In the genomic region with DNA sequence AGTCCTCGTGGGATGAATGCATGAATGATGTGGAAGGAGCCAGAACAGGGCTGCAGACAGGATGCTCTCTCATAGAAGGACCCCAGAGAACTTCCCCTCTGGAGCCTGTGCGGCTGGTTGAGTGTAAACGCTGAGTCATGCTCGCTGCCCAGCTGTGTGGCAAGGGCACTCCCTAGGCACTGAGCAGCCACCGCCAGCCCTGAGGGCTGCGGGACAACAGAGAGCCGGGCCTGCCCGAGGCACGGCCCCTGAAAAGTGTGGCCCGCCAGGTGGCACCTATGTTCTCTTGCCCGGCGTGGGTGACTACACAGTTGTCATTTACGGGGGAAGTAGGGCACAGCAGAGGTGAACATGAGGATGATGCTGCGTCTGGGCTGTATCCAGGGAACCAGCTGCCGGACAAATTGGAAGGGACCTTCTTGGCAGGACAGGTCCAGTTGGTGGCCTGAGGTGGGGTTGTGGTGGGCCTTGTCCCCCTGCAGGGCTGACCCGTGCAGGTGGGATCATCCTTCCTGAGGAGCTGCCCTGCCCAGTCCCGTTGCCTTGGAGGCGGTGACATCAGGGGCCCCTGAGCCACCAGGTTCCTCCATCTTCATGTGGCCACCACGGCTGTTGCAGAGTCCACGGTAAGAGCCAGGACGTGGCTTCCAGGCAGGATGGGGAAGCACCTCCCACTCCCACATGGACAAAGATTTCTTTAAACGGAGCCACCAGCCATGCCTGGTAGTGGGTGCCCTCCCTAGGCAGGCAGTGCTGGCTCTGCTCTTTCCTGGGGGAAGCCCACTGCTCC, we compare ENCODE assay signal across 9 cellular contexts.
DNase-seq lines count a peak whose midpoint lies in the region; ATAC-seq, FAIRE-seq and TF ChIP-seq lines count a peak whose summit lies in the region.
"Had no signal": no experiment of that assay in that cellular context is flagged by ENCODE, and none has a peak within 500 bp of the region (broad histone marks: within the 10 kb centered on the region; RNA-seq: fewer than 3 reads in every experiment).

No MANE protein-coding gene starts in this region.

- no peak overlapping the region for H3K27ac ChIP-seq in GM23338 (ENCODE audit: low read depth)
- no peak overlapping the region; the same call in 1 of the 2 replicates for H3K27ac ChIP-seq in H1 (ENCODE audit: low read depth, low read length)

- no peak overlapping the region for H3K4me3 ChIP-seq in GM23338
- no peak overlapping the region for H3K4me3 ChIP-seq in H1 (ENCODE audit: extremely low read depth in 1 of 4, insufficient read depth in 2 of 4, low read depth in 3 of 4, low read length in 4 of 4)

- no peak overlapping the region for H3K23ac ChIP-seq in H1 (ENCODE audit: insufficient read length)

- no peak overlapping the region for H3K9ac ChIP-seq in H1 (replicated peaks in 1 of 4; ENCODE audit: extremely low read depth in 1 of 4, low read depth in 3 of 4, low read length in 3 of 4)

- peaks cover 11% of the 10 kb centered on the region for H3K36me3 Mint-ChIP-seq in GM23338 (ENCODE audit: low read depth)

- H3K36me3 ChIP-seq in GM23338 (ENCODE audit: insufficient read depth) (no peaks in the 10 kb centered on the region), H1 (ENCODE audit: control insufficient read depth in 2 of 4, insufficient read depth in 4 of 4, low read length in 3 of 4) (no peaks in the 10 kb centered on the region; a peak in 2 of 8 replicates)

- no peak overlapping the region for H4K8ac ChIP-seq in H1 (ENCODE audit: extremely low read depth, insufficient read depth, low read length)

- no peaks in the 10 kb centered on the region for H3K9me3 Mint-ChIP-seq in GM23338

- no peak overlapping the region for H3K14ac ChIP-seq in H1 (ENCODE audit: insufficient read length)

- no peak overlapping the region for H2BK120ac ChIP-seq in H1 (replicated peaks; ENCODE audit: low read depth, low read length)

- H2AFZ ChIP-seq in GM23338 (no peak overlapping the region), H1 (ENCODE audit: low read length) (no peak overlapping the region)

- peaks cover 51% of the 10 kb centered on the region for H3K4me1 ChIP-seq in GM23338 (ENCODE audit: insufficient read depth)
- peaks cover 3 to 46% (median 29%) of the 10 kb centered on the region in 4 experiments for H3K4me1 ChIP-seq in H1 (replicated peaks in 1 of 4; ENCODE audit: control insufficient read depth in 3 of 4, insufficient read depth in 4 of 4, low read length in 3 of 4)

- H4K5ac ChIP-seq in H1 (ENCODE audit: insufficient read length, low read depth, low read length) = no peak overlapping the region

- TF ChIP-seq EP300 in H1 (IDR thresholded peaks at IDR 0.05; ENCODE audit: borderline replicate concordance in 1 of 2, low read depth in 2 of 2, low read length in 2 of 2) = no peak

- no peak overlapping the region for H3K4me2 ChIP-seq in GM23338
- H3K4me2 ChIP-seq in H1 (ENCODE audit: insufficient read depth in 1 of 2, low read depth in 2 of 2, low read length in 2 of 2) = no peak overlapping the region

- H3K4me3 Mint-ChIP-seq in GM23338 = no peak overlapping the region

- H3K27me3 ChIP-seq in GM23338 (ENCODE audit: insufficient read depth) (peaks cover 10% of the 10 kb centered on the region; the same call in 1 of the 2 replicates), H1 (replicated peaks in 1 of 4; ENCODE audit: control insufficient read depth in 3 of 4, extremely low read depth in 1 of 4, insufficient read depth in 3 of 4, low read length in 3 of 4) (peaks cover 0 to 3% (median 1%) of the 10 kb centered on the region in 4 experiments; a peak in 2 of 7 replicates)

- H3K79me1 ChIP-seq in H1 (ENCODE audit: low read depth, low read length) = no peaks in the 10 kb centered on the region

- H4K20me1 ChIP-seq in GM23338 (replicated peaks; ENCODE audit: insufficient read depth) (no peaks in the 10 kb centered on the region; the same call in 1 of the 2 replicates), H1 (replicated peaks in 1 of 2; ENCODE audit: control insufficient read depth in 1 of 2, insufficient read depth in 2 of 2, low read length in 2 of 2) (peaks cover 3 to 9% of the 10 kb centered on the region in 2 experiments)

- H3K9me3 ChIP-seq in H1 (ENCODE audit: insufficient read depth in 2 of 2, low read depth in 1 of 2, low read length in 1 of 2) = no peaks in the 10 kb centered on the region

- TF ChIP-seq CTCF in GM23338 (conservative IDR thresholded peaks at IDR 0.05; ENCODE audit: low read depth in 2 of 2) (no peak), H1 (IDR thresholded peaks at IDR 0.05; ENCODE audit: control extremely low read depth in 1 of 3, insufficient read depth in 1 of 3, low read depth in 1 of 3, low read length in 3 of 3) (no peak)

- H3K4me1 Mint-ChIP-seq in GM23338 = peaks cover 70% of the 10 kb centered on the region

- H3K18ac ChIP-seq in H1 (ENCODE audit: extremely low read depth, low read length) = peak overlapping the region; percentile 13

- H2BK20ac ChIP-seq in H1 (ENCODE audit: low read length) = no peak overlapping the region; the same call in 1 of the 2 replicates

- H3K23me2 ChIP-seq in H1 (ENCODE audit: low read depth, low read length) = peaks cover 4% of the 10 kb centered on the region; the same call in 1 of the 2 replicates

- H3K4ac ChIP-seq in H1 (replicated peaks; ENCODE audit: insufficient read length, low read depth, low read length) = no peak overlapping the region

- H2AK5ac ChIP-seq in H1 (ENCODE audit: low read depth, low read length) = peak overlapping the region; percentile 79; the same call in 1 of the 2 replicates

- no peaks in the 10 kb centered on the region for H3K79me2 ChIP-seq in GM23338 (replicated peaks; ENCODE audit: insufficient read depth)
- no peaks in the 10 kb centered on the region for H3K79me2 ChIP-seq in H1 (ENCODE audit: control insufficient read depth in 1 of 2, insufficient read depth in 2 of 2, low read length in 2 of 2)

- H3K27me3 Mint-ChIP-seq in GM23338 (ENCODE audit: insufficient read depth, low read depth, poor library complexity) = peaks cover 55% of the 10 kb centered on the region

- WGBS in H1 (ENCODE audit: extremely low coverage in 1 of 2, insufficient coverage in 1 of 2, insufficient read length in 1 of 2, insufficient replicate concordance in 2 of 2, low coverage in 1 of 2, low lambda C conversion rate in 2 of 2, missing lambda C conversion rate in 1 of 2), 2 experiments = 91% methylated on average over 22 of the region's 22 CpGs; no CpG with 5 or more reads in 1 of the 2 experiments

- POLR2A ChIA-PET in H1 (lab: Charles Lee; ENCODE audit: partially characterized antibody) = interaction anchor here (0.6 to 11.0 kb wide), 7 partner anchors 8 to 154 kb away, joined by 3 to 152 read pairs (median 6); a partner anchor contains a TSS

- H3K56ac ChIP-seq in H1 (replicated peaks; ENCODE audit: insufficient read length, low read depth, low read length) = no peak overlapping the region

- H3K27ac Mint-ChIP-seq in GM23338 = peak overlapping the region; percentile 70; the same call in 1 of the 2 replicates

- peak overlapping the region; percentile 60; the same call in 1 of the 2 replicates for H2BK5ac ChIP-seq in H1 (ENCODE audit: low read depth, low read length)

- CTCF ChIA-PET in H1 (lab: Charles Lee; ENCODE audit: partially characterized antibody) = interaction anchor here (0.9 to 4.8 kb wide), 6 partner anchors 10 to 99 kb away, joined by 3 to 25 read pairs (median 4); no protein-coding TSS in a partner anchor

- H3K9me2 ChIP-seq in GM23338 (ENCODE audit: insufficient read depth) = 0 out of 2 replicates have a peak, but pooled peaks cover 3% of the 10 kb centered on the region

- H2BK12ac ChIP-seq in H1 (ENCODE audit: low read depth, low read length) = peak overlapping the region; percentile 75; the same call in 1 of the 2 replicates

- H2BK15ac ChIP-seq in H1 (ENCODE audit: low read length) = 0 out of 2 replicates have a peak overlapping the region, but pooled peaks have one; percentile 61

- DNase-seq in GM23338 (ENCODE audit: low spot score) = no peak
- peak; percentile 31 for DNase-seq in NCI-H774 (lab: John Stamatoyannopoulos, UW)
- no peak for DNase-seq in H1 (ENCODE audit: low read depth in 1 of 2, low spot score in 2 of 2)
- DNase-seq in pulmonary artery endothelial cell (ENCODE audit: low read depth, low spot score) = peak; percentile 32
- DNase-seq in GM19238 (ENCODE audit: insufficient read length, low spot score) = no peak
- no peak for DNase-seq in stimulated activated naive CD4-positive, alpha-beta T cell treated with Interleukin-2 at 50 U/mL for 16 hours (lab: John Stamatoyannopoulos, UW)

- peak overlapping the region; percentile 51 for H4K91ac ChIP-seq in H1 (replicated peaks; ENCODE audit: insufficient read length, low read length)

- ATAC-seq in GM23338 = no peak
- no peak for ATAC-seq in HG02852 (IDR thresholded peaks at IDR 0.05; ENCODE audit: unreplicated experiment)
- no peak for ATAC-seq in HG02973 (IDR thresholded peaks at IDR 0.05; ENCODE audit: unreplicated experiment)

- FAIRE-seq in H1 (lab: Jason Lieb, UNC) = no peak
- FAIRE-seq: astrocyte had no signal

- TF ChIP-seq RAD21 in H1 (IDR thresholded peaks at IDR 0.05 in 1 of 2, conservative IDR thresholded peaks at IDR 0.05 in 1 of 2; ENCODE audit: low read depth in 2 of 2, low read length in 2 of 2) = no peak

- no peak; a peak in 1 of 3 replicates for TF ChIP-seq POLR2A in H1 (IDR thresholded peaks at IDR 0.05; ENCODE audit: control extremely low read depth in 1 of 2, low read depth in 2 of 2, low read length in 2 of 2)

- H3F3A ChIP-seq in GM23338 (replicated peaks; ENCODE audit: low read depth) = peaks cover 12% of the 10 kb centered on the region; the same call in 1 of the 2 replicates

TF ChIP-seq in GM23338, 12 proteins besides CTCF, POLR2A, EP300 and RAD21 (continues in another document):
- TF ChIP-seq NANOG (IDR thresholded peaks at IDR 0.05; ENCODE audit: borderline replicate concordance) = no peak
- no peak for TF ChIP-seq EZH2phosphoT487 (IDR thresholded peaks at IDR 0.05; ENCODE audit: unreplicated experiment)
- TF ChIP-seq POLR2AphosphoS5 (IDR thresholded peaks at IDR 0.05; ENCODE audit: low read depth) = no peak
- no peak for TF ChIP-seq ZNF114 (CRISPR knock-in tag; IDR thresholded peaks at IDR 0.05)

TF ChIP-seq in H1, 55 proteins besides CTCF, POLR2A, EP300 and RAD21 (continues in another document):
- peak; percentile 69; the same call in 1 of the 2 replicates for TF ChIP-seq MAFK (IDR thresholded peaks at IDR 0.05; ENCODE audit: low read depth, low read length)

Comparison
In these comparisons a context has a peak if more than half of its experiments do, and no peak if none do; other contexts are left out.
1. DNase-seq: peak in NCI-H774 (single experiment) and pulmonary artery endothelial cell (single experiment); none in GM23338 (single experiment), H1 (0 of 2), GM19238 (single experiment) and stimulated activated naive CD4-positive, alpha-beta T cell treated with Interleukin-2 at 50 U/mL for 16 hours (single experiment).